25 cellular contexts compared by ENCODE assay signal in genomic region chr1:227244339-227245118, GRCh38.
DNase-seq lines count a peak whose midpoint lies in the region; ATAC-seq and TF ChIP-seq lines count a peak whose summit lies in the region.
"Had no signal": no experiment of that assay in that cellular context is flagged by ENCODE, and none has a peak within 500 bp of the region (broad histone marks: within the 10 kb centered on the region; RNA-seq: fewer than 3 reads in every experiment).

No MANE protein-coding gene starts in this region.

- H4K20me1 ChIP-seq in SK-N-SH (ENCODE audit: insufficient read depth) (peaks cover 9% of the 10 kb centered on the region; the same call in 1 of the 2 replicates), PC-9 (ENCODE audit: insufficient read depth) (no peaks in the 10 kb centered on the region)

- CTCF ChIA-PET in SK-N-SH (lab: Yijun Ruan, JAX): interaction anchor here (1.5 kb wide), 1 partner anchor 10 kb away, joined by 3 read pairs; no protein-coding TSS in a partner anchor
- CTCF ChIA-PET in PC-9 (lab: Charles Lee): no interaction called here

- H3K4me1 ChIP-seq in SK-N-SH (ENCODE audit: control insufficient read depth in 1 of 2, insufficient read depth in 2 of 2, low read depth in 1 of 2, low read length in 1 of 2) (no peaks in the 10 kb centered on the region; a peak in 1 of 4 replicates), stomach (peaks cover 4 to 43% (median 20%) of the 10 kb centered on the region in 4 donors), PC-9 (replicated peaks; ENCODE audit: insufficient read depth) (peaks cover 11% of the 10 kb centered on the region)
- H3K4me1 ChIP-seq: prostate gland, upper lobe of right lung had no signal

- DNase-seq in SK-N-SH (no peak), epithelial cell of proximal tubule (ENCODE audit: low read depth) (no peak), left colon (no peak), stomach (no peak), globus pallidus (ENCODE audit: low spot score) (no peak), PC-9 (no peak)
- DNase-seq: activated CD4-positive, alpha-beta T cell treated with anti-CD3 and anti-CD28 coated beads, Interleukin-2, amount 50 U/mL, for 1 hour; aorta; CD4-positive, alpha-beta T cell; cerebellar nuclear complex; DMS153; foreskin melanocyte; hypothalamus; MV-4-11; NCI-H187; NCI-H526; T-helper 17 cell; upper lobe of right lung had no signal

- no peaks in the 10 kb centered on the region for H3K27me3 ChIP-seq in SK-N-SH (ENCODE audit: insufficient read depth)
- H3K27me3 ChIP-seq in stomach: no peaks in the 10 kb centered on the region
- no peaks in the 10 kb centered on the region for H3K27me3 ChIP-seq in PC-9 (ENCODE audit: insufficient read depth, low read depth)
- H3K27me3 ChIP-seq: upper lobe of right lung had no signal

- POLR2A ChIA-PET in SK-N-SH (lab: Yijun Ruan, JAX): no interaction called here
- POLR2A ChIA-PET in PC-9 (lab: Charles Lee; ENCODE audit: unreplicated experiment): no interaction called here

- H3K79me2 ChIP-seq in SK-N-SH (ENCODE audit: insufficient read depth): peaks cover 98% of the 10 kb centered on the region
- H3K79me2 ChIP-seq in PC-9 (ENCODE audit: low read depth): peaks cover 47% of the 10 kb centered on the region

- H3K4me3 ChIP-seq in SK-N-SH (ENCODE audit: low read depth in 2 of 2, low read length in 1 of 2) (no peak overlapping the region), epithelial cell of proximal tubule (ENCODE audit: low read depth, low read length) (peak overlapping the region; percentile 40), stomach (no peak overlapping the region), PC-9 (no peak overlapping the region)
- H3K4me3 ChIP-seq: lung, prostate gland, skin epidermis, upper lobe of right lung had no signal

- no peak for TF ChIP-seq EP300 in SK-N-SH (IDR thresholded peaks at IDR 0.05; ENCODE audit: borderline replicate concordance in 1 of 2, low read depth in 1 of 2, low read length in 1 of 2)
- TF ChIP-seq EP300 in stomach (IDR thresholded peaks at IDR 0.05): no peak

- H3K27ac ChIP-seq in SK-N-SH (ENCODE audit: low read depth in 2 of 2, low read length in 1 of 2) (no peak overlapping the region), stomach (peak overlapping the region in 4 of 5 donors; percentile 2 to 59 (median 37)), PC-9 (no peak overlapping the region)
- H3K27ac ChIP-seq: 22Rv1, prostate gland, skin epidermis, upper lobe of right lung had no signal

- H3K9ac ChIP-seq in SK-N-SH: no peak overlapping the region

- ATAC-seq in SK-N-SH treated with all-trans-retinoic acid at 6 μM for 48 hours (peak; percentile 35; the same call in 2 of the 3 replicates), left colon (peak; percentile 33), HG02678 (IDR thresholded peaks at IDR 0.05; ENCODE audit: unreplicated experiment) (no peak)
- ATAC-seq: esophagus mucosa, T-helper 17 cell, upper lobe of right lung had no signal

- H3K9me3 ChIP-seq in SK-N-SH (no peaks in the 10 kb centered on the region), stomach (no peaks in the 10 kb centered on the region), PC-9 (ENCODE audit: insufficient read depth, low read depth) (no peaks in the 10 kb centered on the region)
- H3K9me3 ChIP-seq: prostate gland, upper lobe of right lung had no signal

- no TSS peak for BruUV-seq in PC-9 (replicated peaks; lab: Mats Ljungman, UMichigan)

- H3K9me2 ChIP-seq in SK-N-SH: no peaks in the 10 kb centered on the region
- no peaks in the 10 kb centered on the region for H3K9me2 ChIP-seq in PC-9 (ENCODE audit: insufficient read depth)

- peaks cover 0 to 5% of the 10 kb centered on the region in 2 experiments for H3K36me3 ChIP-seq in SK-N-SH (replicated peaks in 1 of 2; ENCODE audit: control insufficient read depth in 1 of 2, insufficient read depth in 2 of 2, low read length in 1 of 2)
- no peaks in the 10 kb centered on the region for H3K36me3 ChIP-seq in stomach
- H3K36me3 ChIP-seq in PC-9 (ENCODE audit: low read depth): no peaks in the 10 kb centered on the region
- H3K36me3 ChIP-seq: prostate gland, upper lobe of right lung had no signal

- H3K4me2 ChIP-seq in SK-N-SH: no peak overlapping the region
- H3K4me2 ChIP-seq in PC-9: no peak overlapping the region

- intact Hi-C loops in left colon (cut with DNase I, micrococcal nuclease): no loop called here
- intact Hi-C loops in stomach (cut with DNase I; ENCODE audit: low total_unique reads): no loop called here
- intact Hi-C loops in PC-9 (cut with micrococcal nuclease; ENCODE audit: unreplicated experiment): no loop called here

- no peak for TF ChIP-seq RAD21 in SK-N-SH (IDR thresholded peaks at IDR 0.05; ENCODE audit: low read length)

- TF ChIP-seq CTCF in SK-N-SH (IDR thresholded peaks at IDR 0.05) (no peak), epithelial cell of proximal tubule (conservative IDR thresholded peaks at IDR 0.05; ENCODE audit: low read depth, low read length) (no peak), stomach (IDR thresholded peaks at IDR 0.05) (no peak), PC-9 (conservative IDR thresholded peaks at IDR 0.05) (no peak)

- H2AFZ ChIP-seq in SK-N-SH (ENCODE audit: low read depth) (no peak overlapping the region), PC-9 (no peak overlapping the region)

- H3F3A ChIP-seq in SK-N-SH (replicated peaks; ENCODE audit: insufficient read depth) (no peaks in the 10 kb centered on the region), PC-9 (ENCODE audit: insufficient read depth, low read depth) (0 out of 2 replicates have a peak, but pooled peaks cover 4% of the 10 kb centered on the region)

- WGBS in SK-N-SH (ENCODE audit: low lambda C conversion rate): 100% methylated on average over 1 of the region's 2 CpGs
- WGBS in stomach, 5 donors: 70 to 89% (median 81%) methylated on average over 2 of the region's 2 CpGs

- TF ChIP-seq POLR2A in stomach (IDR thresholded peaks at IDR 0.05): no peak

TF ChIP-seq in SK-N-SH treated with all-trans-retinoic acid at 6 μM for 48 hours, 23 proteins besides CTCF, POLR2A, EP300 and RAD21 (continues in another document):
- TF ChIP-seq, protein P1, sequence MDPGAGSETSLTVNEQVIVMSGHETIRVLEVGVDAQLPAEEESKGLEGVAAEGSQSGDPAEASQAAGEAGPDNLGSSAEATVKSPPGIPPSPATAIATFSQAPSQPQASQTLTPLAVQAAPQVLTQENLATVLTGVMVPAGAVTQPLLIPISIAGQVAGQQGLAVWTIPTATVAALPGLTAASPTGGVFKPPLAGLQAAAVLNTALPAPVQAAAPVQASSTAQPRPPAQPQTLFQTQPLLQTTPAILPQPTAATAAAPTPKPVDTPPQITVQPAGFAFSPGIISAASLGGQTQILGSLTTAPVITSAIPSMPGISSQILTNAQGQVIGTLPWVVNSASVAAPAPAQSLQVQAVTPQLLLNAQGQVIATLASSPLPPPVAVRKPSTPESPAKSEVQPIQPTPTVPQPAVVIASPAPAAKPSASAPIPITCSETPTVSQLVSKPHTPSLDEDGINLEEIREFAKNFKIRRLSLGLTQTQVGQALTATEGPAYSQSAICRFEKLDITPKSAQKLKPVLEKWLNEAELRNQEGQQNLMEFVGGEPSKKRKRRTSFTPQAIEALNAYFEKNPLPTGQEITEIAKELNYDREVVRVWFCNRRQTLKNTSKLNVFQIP (CRISPR knock-in tag; IDR thresholded peaks at IDR 0.05; ENCODE audit: borderline replicate concordance, low read depth): no peak
- no peak for TF ChIP-seq ZNF70 (CRISPR knock-in tag; IDR thresholded peaks at IDR 0.05)
- TF ChIP-seq OSR1 (CRISPR knock-in tag; IDR thresholded peaks at IDR 0.05): no peak
- TF ChIP-seq, protein P2, sequence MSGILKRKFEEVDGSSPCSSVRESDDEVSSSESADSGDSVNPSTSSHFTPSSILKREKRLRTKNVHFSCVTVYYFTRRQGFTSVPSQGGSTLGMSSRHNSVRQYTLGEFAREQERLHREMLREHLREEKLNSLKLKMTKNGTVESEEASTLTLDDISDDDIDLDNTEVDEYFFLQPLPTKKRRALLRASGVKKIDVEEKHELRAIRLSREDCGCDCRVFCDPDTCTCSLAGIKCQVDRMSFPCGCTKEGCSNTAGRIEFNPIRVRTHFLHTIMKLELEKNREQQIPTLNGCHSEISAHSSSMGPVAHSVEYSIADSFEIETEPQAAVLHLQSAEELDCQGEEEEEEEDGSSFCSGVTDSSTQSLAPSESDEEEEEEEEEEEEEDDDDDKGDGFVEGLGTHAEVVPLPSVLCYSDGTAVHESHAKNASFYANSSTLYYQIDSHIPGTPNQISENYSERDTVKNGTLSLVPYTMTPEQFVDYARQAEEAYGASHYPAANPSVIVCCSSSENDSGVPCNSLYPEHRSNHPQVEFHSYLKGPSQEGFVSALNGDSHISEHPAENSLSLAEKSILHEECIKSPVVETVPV (CRISPR knock-in tag; IDR thresholded peaks at IDR 0.05): no peak
- no peak for TF ChIP-seq ZFP30 (CRISPR knock-in tag; IDR thresholded peaks at IDR 0.05)

TF ChIP-seq in SK-N-SH, 30 proteins besides CTCF, POLR2A, EP300 and RAD21 (continues in another document):
- TF ChIP-seq GATA2 (CRISPR knock-in tag; IDR thresholded peaks at IDR 0.05) (no peak), FOXJ3 (CRISPR knock-in tag; IDR thresholded peaks at IDR 0.05) (no peak), SIN3A (IDR thresholded peaks at IDR 0.05; ENCODE audit: borderline replicate concordance, low read depth, low read length) (no peak), FOXM1 (IDR thresholded peaks at IDR 0.05; ENCODE audit: low read depth) (no peak), NFIC (IDR thresholded peaks at IDR 0.05; ENCODE audit: borderline replicate concordance) (no peak)

Comparison
In these comparisons a context has a peak if more than half of its experiments do, and no peak if none do; other contexts are left out.
1. H3K27ac ChIP-seq: peak in stomach (4 of 5); none in SK-N-SH (0 of 2) and PC-9 (single experiment).